29 cellular contexts compared by ENCODE assay signal in the genomic region with DNA sequence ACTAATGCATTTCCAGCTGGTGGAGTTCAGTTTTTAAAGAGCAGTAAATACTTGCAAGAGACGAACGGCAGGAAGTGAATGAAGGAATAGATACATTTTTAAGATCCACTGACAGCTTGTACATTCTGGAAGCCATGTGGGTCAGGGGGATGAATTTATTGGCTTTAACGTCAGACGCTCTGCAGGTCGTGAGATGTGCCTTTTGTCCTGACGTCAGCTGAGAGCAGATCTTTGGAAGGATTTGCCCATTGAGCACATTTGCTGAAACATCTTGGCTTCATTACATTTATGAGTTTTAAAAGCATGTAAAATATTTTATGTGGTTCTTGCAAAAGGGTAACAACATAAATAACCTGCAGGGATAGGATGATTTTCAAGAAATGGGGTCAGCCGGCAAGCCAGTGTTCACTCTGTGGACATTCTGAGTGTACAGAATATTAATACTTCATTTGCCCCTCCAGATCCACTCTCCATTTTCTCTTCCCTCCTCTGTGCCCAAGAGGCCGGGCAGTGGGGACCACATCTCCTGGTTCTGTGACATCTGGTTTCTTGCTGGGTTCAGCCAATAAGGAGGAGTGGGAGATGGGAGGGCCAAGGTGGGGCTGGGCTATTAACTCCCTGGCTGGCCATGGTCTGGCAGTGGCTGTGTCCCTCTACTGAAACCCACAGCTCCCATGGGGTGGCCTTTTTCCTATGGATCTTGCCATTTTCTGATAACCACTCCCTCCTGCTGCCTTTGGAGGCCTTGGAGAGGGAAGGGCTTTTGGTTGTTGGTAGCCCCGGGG. TPM values are rescaled to one million over a fixed set of nuclear protein-coding genes. Genes with fewer than 3 reads are reported as not detected.
A peak's percentile ranks its signal among the peaks of the same experiment; 100 is the strongest.
DNase-seq lines count a peak whose midpoint lies in the region; ATAC-seq and TF ChIP-seq lines count a peak whose summit lies in the region.
"Had no signal": no experiment of that assay in that cellular context is flagged by ENCODE, and none has a peak within 500 bp of the region (broad histone marks: within the 10 kb centered on the region; RNA-seq: fewer than 3 reads in every experiment).

No MANE protein-coding gene starts in this region.

- intact Hi-C loops in natural killer cell (cut with micrococcal nuclease): no loop called here

- no peaks in the 10 kb centered on the region for H3F3A ChIP-seq in GM23338 (replicated peaks; ENCODE audit: low read depth)

- no peak overlapping the region for H3K27ac ChIP-seq in GM23338 (ENCODE audit: low read depth)
- peak overlapping the region; percentile 24 for H3K27ac ChIP-seq in endodermal cell (ENCODE audit: low read depth, low read length)
- no peak overlapping the region for H3K27ac ChIP-seq in WERI-Rb-1
- H3K27ac ChIP-seq: gastrocnemius medialis, left lung, Peyer's patch, stomach, thyroid gland had no signal

- peak; percentile 26 for DNase-seq in AG08395 (ENCODE audit: low spot score)
- no peak for DNase-seq in GM23338 (ENCODE audit: low spot score)
- peak; percentile 50 for DNase-seq in endodermal cell
- DNase-seq in mesothelial cell of epicardium (ENCODE audit: low spot score in 2 of 2, unreplicated experiment in 2 of 2): peak in 1 of 2 experiments; percentile 38
- no peak for DNase-seq in 8988T
- no peak for DNase-seq in WERI-Rb-1
- no peak for DNase-seq in natural killer cell
- no peak for DNase-seq in cerebellum (ENCODE audit: low spot score)
- DNase-seq: activated CD4-positive, alpha-beta T cell treated with anti-CD3 and anti-CD28 coated beads, Interleukin-2, amount 10 ng/mL, durations not matched to agents 7 days and 5 days; activated T-cell treated with anti-CD3 and anti-CD28 coated beads, Interleukin-2, amount 50 U/mL, for 48 hours; C1 segment of cervical spinal cord; DMS79 treated with DMSO at 0.1 percent for 48 hours; effector CD4-positive, alpha-beta T cell; gastrocnemius medialis; hypothalamus; left lung; mesendoderm; NCI-H1092; NCI-H187; NCI-H69; Peyer's patch; SHP77 treated with DMSO at 0.1 percent for 48 hours; small intestine; stimulated activated CD4-positive, alpha-beta T cell treated with anti-CD3 and anti-CD28 coated beads, Interleukin-2, amount 100 ng/mL, for 24 hours; stomach; T1000; thyroid gland had no signal

- H4K20me1 ChIP-seq in GM23338 (replicated peaks; ENCODE audit: insufficient read depth): no peaks in the 10 kb centered on the region

- 84 to 91% methylated on average over 7 to 9 of the region's 9 CpGs for WGBS in endodermal cell (ENCODE audit: insufficient coverage in 1 of 2, insufficient read length in 1 of 2), 2 experiments

- TF ChIP-seq CTCF in GM23338 (conservative IDR thresholded peaks at IDR 0.05; ENCODE audit: low read depth in 2 of 2) (no peak), endodermal cell (conservative IDR thresholded peaks at IDR 0.05) (no peak), mesothelial cell of epicardium (IDR thresholded peaks at IDR 0.05; ENCODE audit: unreplicated experiment) (no peak), WERI-Rb-1 (IDR thresholded peaks at IDR 0.05; ENCODE audit: low read depth, low read length) (no peak), natural killer cell (IDR thresholded peaks at IDR 0.05) (no peak)

- H3K4me3 ChIP-seq in GM23338 (no peak overlapping the region), endodermal cell (ENCODE audit: low read length) (no peak overlapping the region), WERI-Rb-1 (ENCODE audit: low read depth, low read length) (no peak overlapping the region)
- H3K4me3 ChIP-seq: gastrocnemius medialis, left lung, Peyer's patch, stomach, thyroid gland had no signal

- H3K4me1 Mint-ChIP-seq in GM23338 (peaks cover 18% of the 10 kb centered on the region), endodermal cell (peaks cover 9% of the 10 kb centered on the region), mesothelial cell of epicardium (peaks cover 34% of the 10 kb centered on the region), natural killer cell (no peaks in the 10 kb centered on the region)
- H3K4me1 Mint-ChIP-seq: activated CD4-positive, alpha-beta T cell treated with anti-CD3 and anti-CD28 coated beads, Interleukin-2, amount 10 ng/mL, durations not matched to agents 7 days and 5 days had no signal

- H3K27me3 Mint-ChIP-seq in GM23338 (ENCODE audit: insufficient read depth, low read depth, poor library complexity) (peaks cover 13% of the 10 kb centered on the region), endodermal cell (ENCODE audit: insufficient read depth) (no peaks in the 10 kb centered on the region), mesothelial cell of epicardium (ENCODE audit: low read depth) (no peaks in the 10 kb centered on the region), natural killer cell (ENCODE audit: low read depth in 2 of 2) (peaks cover 0 to 6% of the 10 kb centered on the region in 2 donors)
- H3K27me3 Mint-ChIP-seq: activated CD4-positive, alpha-beta T cell treated with anti-CD3 and anti-CD28 coated beads, Interleukin-2, amount 10 ng/mL, durations not matched to agents 7 days and 5 days had no signal

- H3K9ac ChIP-seq in endodermal cell (ENCODE audit: extremely low read depth, low read length, poor library complexity, severe bottlenecking): no peak overlapping the region

- H3K4me3 Mint-ChIP-seq in GM23338 (no peak overlapping the region), endodermal cell (no peak overlapping the region), mesothelial cell of epicardium (no peak overlapping the region), natural killer cell (no peak overlapping the region)
- H3K4me3 Mint-ChIP-seq: activated CD4-positive, alpha-beta T cell treated with anti-CD3 and anti-CD28 coated beads, Interleukin-2, amount 10 ng/mL, durations not matched to agents 7 days and 5 days; brain; WTC11 had no signal

- H3K27me3 ChIP-seq in GM23338 (ENCODE audit: insufficient read depth): no peaks in the 10 kb centered on the region
- H3K27me3 ChIP-seq in endodermal cell (ENCODE audit: control insufficient read depth, insufficient read depth, low read length, poor library complexity, severe bottlenecking): no peaks in the 10 kb centered on the region
- no peaks in the 10 kb centered on the region for H3K27me3 ChIP-seq in WERI-Rb-1 (ENCODE audit: insufficient read depth, low read depth, severe bottlenecking)
- H3K27me3 ChIP-seq: gastrocnemius medialis, left lung, Peyer's patch, stomach, thyroid gland had no signal

- H3K9me3 ChIP-seq in endodermal cell (ENCODE audit: control insufficient read depth, low read length) (no peaks in the 10 kb centered on the region), WERI-Rb-1 (ENCODE audit: severe bottlenecking) (no peaks in the 10 kb centered on the region)
- H3K9me3 ChIP-seq: gastrocnemius medialis, left lung, Peyer's patch, stomach, thyroid gland had no signal

- no peak overlapping the region for H3K4me2 ChIP-seq in GM23338

- H3K27ac Mint-ChIP-seq in GM23338: no peak overlapping the region
- H3K27ac Mint-ChIP-seq in endodermal cell: no peak overlapping the region
- peak overlapping the region; percentile 79 for H3K27ac Mint-ChIP-seq in mesothelial cell of epicardium
- no peak overlapping the region for H3K27ac Mint-ChIP-seq in natural killer cell
- H3K27ac Mint-ChIP-seq: activated CD4-positive, alpha-beta T cell treated with anti-CD3 and anti-CD28 coated beads, Interleukin-2, amount 10 ng/mL, durations not matched to agents 7 days and 5 days; WTC11 had no signal

- H3K36me3 Mint-ChIP-seq in GM23338 (ENCODE audit: low read depth): no peaks in the 10 kb centered on the region
- no peaks in the 10 kb centered on the region for H3K36me3 Mint-ChIP-seq in endodermal cell (ENCODE audit: low read depth)
- no peaks in the 10 kb centered on the region for H3K36me3 Mint-ChIP-seq in mesothelial cell of epicardium
- no peaks in the 10 kb centered on the region for H3K36me3 Mint-ChIP-seq in natural killer cell
- H3K36me3 Mint-ChIP-seq: brain, WTC11 had no signal

- peaks cover 10% of the 10 kb centered on the region; the same call in 1 of the 2 replicates for H3K4me1 ChIP-seq in GM23338 (ENCODE audit: insufficient read depth)
- peaks cover 3% of the 10 kb centered on the region for H3K4me1 ChIP-seq in endodermal cell (ENCODE audit: control insufficient read depth, insufficient read depth, low read length)
- H3K4me1 ChIP-seq: gastrocnemius medialis, left lung, Peyer's patch, stomach, thyroid gland had no signal

- H3K9me3 Mint-ChIP-seq in GM23338 (no peaks in the 10 kb centered on the region), endodermal cell (no peaks in the 10 kb centered on the region), mesothelial cell of epicardium (no peaks in the 10 kb centered on the region), natural killer cell (no peaks in the 10 kb centered on the region)
- H3K9me3 Mint-ChIP-seq: activated CD4-positive, alpha-beta T cell treated with anti-CD3 and anti-CD28 coated beads, Interleukin-2, amount 10 ng/mL, durations not matched to agents 7 days and 5 days; WTC11 had no signal

- H2AFZ ChIP-seq in GM23338: peak overlapping the region; percentile 69; the same call in 1 of the 2 replicates

- ATAC-seq in GM23338: no peak
- ATAC-seq in natural killer cell: no peak
- ATAC-seq: gastrocnemius medialis, left lung, WTC11 had no signal

- H3K9me2 ChIP-seq in GM23338 (ENCODE audit: insufficient read depth): no peaks in the 10 kb centered on the region

- no peaks in the 10 kb centered on the region for H3K79me2 ChIP-seq in GM23338 (replicated peaks; ENCODE audit: insufficient read depth)

- H3K36me3 ChIP-seq in GM23338 (ENCODE audit: insufficient read depth) (no peaks in the 10 kb centered on the region), endodermal cell (ENCODE audit: control insufficient read depth, insufficient read depth, low read length) (no peaks in the 10 kb centered on the region), WERI-Rb-1 (no peaks in the 10 kb centered on the region)
- H3K36me3 ChIP-seq: gastrocnemius medialis, left lung, Peyer's patch, stomach, thyroid gland had no signal

TF ChIP-seq in GM23338, 12 proteins besides CTCF, POLR2A, EP300 and RAD21 (continues in another document):
- no peak for TF ChIP-seq CREB1 (CRISPR knock-in tag; IDR thresholded peaks at IDR 0.05; ENCODE audit: low read depth)
- no peak for TF ChIP-seq EZH2 (IDR thresholded peaks at IDR 0.05; ENCODE audit: low read depth, unreplicated experiment)
- TF ChIP-seq STAT1 (IDR thresholded peaks at IDR 0.05; ENCODE audit: unreplicated experiment): no peak
- no peak for TF ChIP-seq ZNF331 (CRISPR knock-in tag; IDR thresholded peaks at IDR 0.05; ENCODE audit: low read depth)

RNA-seq across cellular contexts. Expression of a gene that starts 29.8 kb away (rescaled TPM):
- total RNA-seq in GM23338 (2014; rRNA removed; shearing (Covaris generic)): 218 and 227 TPM in 2 replicates
- 122 and 123 TPM in 2 replicates for polyA plus RNA-seq in GM23338 (2016; fragmentation: Nextera tagmentation; extraction: Ambion mirVana)
- total RNA-seq in endodermal cell: 100 to 1,000 TPM; 333 to 397 TPM
- 49.1 TPM for polyA plus RNA-seq in endodermal cell (2013, experiment 1 of 2)
- 49.8 TPM for polyA plus RNA-seq in endodermal cell (2013, experiment 2 of 2)
- total RNA-seq in mesothelial cell of epicardium: 14.8 to 20.5 TPM (median 18.9 TPM) in 3 replicates
- 1 to 10 TPM in 1 of 3 donors, under 1 TPM in 2; 0.33 to 2.9 (median 0.42) TPM for total RNA-seq in natural killer cell
- total RNA-seq in cerebellum: 2.3 TPM
- total RNA-seq: gastrocnemius medialis had no signal

Comparison
In these comparisons a context has a peak if more than half of its experiments do, and no peak if none do; other contexts are left out.
1. DNase-seq: peak in AG08395 (single experiment) and endodermal cell (single experiment); none in GM23338 (single experiment), 8988T (single experiment), WERI-Rb-1 (single experiment), natural killer cell (single experiment) and cerebellum (single experiment).
2. RNA of a gene that starts 29.8 kb away (total RNA-seq): 333 to 397 TPM in endodermal cell and 218 to 227 TPM in GM23338; 14.8 to 20.5 TPM in mesothelial cell of epicardium, 2.3 TPM in cerebellum (single experiment) and 0.33 to 2.9 TPM in natural killer cell; every median in the first group is over 10 times any median in the second.